In the genomic region with DNA sequence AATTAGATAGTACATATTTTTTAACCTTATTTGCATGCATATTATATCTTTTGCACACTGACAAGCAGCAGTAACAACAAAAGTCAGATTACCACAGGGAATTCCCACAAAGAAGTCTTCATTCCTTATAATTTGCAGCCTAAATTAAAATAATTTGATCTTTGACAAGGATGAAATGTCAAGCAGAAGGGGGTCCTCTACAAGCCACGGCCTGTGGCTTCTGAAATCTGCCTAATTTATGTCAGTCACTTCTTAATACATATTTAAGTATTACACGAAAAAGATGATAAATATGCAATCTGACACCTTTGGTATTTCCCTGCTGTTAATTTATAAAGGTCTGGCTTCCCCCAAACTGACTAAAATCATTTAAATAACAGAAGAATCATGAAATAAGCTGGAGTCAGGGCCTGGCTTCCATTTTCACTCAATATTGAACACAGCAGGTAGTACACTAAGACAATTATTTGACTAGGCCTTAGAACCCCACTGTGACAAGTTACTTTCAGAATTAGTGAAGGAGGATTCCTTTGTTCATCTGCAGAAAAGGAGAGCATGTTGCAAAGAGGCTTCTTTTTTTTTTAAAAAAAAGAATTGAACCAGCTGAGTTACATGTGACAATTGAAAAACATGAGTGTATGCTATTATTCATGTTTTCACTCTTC, we compare ENCODE assay signal across 20 cellular contexts.
A peak's percentile ranks its signal among the peaks of the same experiment; 100 is the strongest.
DNase-seq lines count a peak whose midpoint lies in the region; ATAC-seq, FAIRE-seq and TF ChIP-seq lines count a peak whose summit lies in the region.
"Had no signal": no experiment of that assay in that cellular context is flagged by ENCODE, and none has a peak within 500 bp of the region (broad histone marks: within the 10 kb centered on the region; RNA-seq: fewer than 3 reads in every experiment).

No MANE protein-coding gene starts in this region.

- no peaks in the 10 kb centered on the region for H3K9me3 Mint-ChIP-seq in stimulated activated effector memory CD8-positive, alpha-beta T cell treated with anti-CD3 and anti-CD28 coated beads, Interleukin-12 subunit alpha, Interleukin-12 subunit beta, amount 100 ng/mL, for 72 hours
- H3K9me3 Mint-ChIP-seq: activated CD8-positive, alpha-beta T cell treated with anti-CD3 and anti-CD28 coated beads for 36 hours had no signal

- no peak overlapping the region for H3K4me3 ChIP-seq in ectodermal cell (ENCODE audit: insufficient read depth, low read depth, low read length)
- H3K4me3 ChIP-seq in kidney (ENCODE audit: low read length in 2 of 2): no peak overlapping the region
- H3K4me3 ChIP-seq: BLaER1 treated with 17β-estradiol and CSF1 and Interleukin-3, amounts not matched to agents 10 nM and 100 nM; heart right ventricle had no signal

- peaks cover 18% of the 10 kb centered on the region for H3K4me1 ChIP-seq in ectodermal cell (ENCODE audit: control insufficient read depth, insufficient read depth, low read length)
- H3K4me1 ChIP-seq in kidney (ENCODE audit: control insufficient read depth in 1 of 2, insufficient read depth in 1 of 2, low read depth in 1 of 2, low read length in 2 of 2): no peaks in the 10 kb centered on the region

- no peaks in the 10 kb centered on the region for H3K9me3 ChIP-seq in ectodermal cell (ENCODE audit: control insufficient read depth, low read length)
- no peaks in the 10 kb centered on the region for H3K9me3 ChIP-seq in kidney (ENCODE audit: control insufficient read depth in 1 of 2, low read length in 2 of 2)
- H3K9me3 ChIP-seq: BLaER1 treated with 17β-estradiol and CSF1 and Interleukin-3, amounts not matched to agents 10 nM and 100 nM; heart right ventricle; SK-N-SH had no signal

- no peak overlapping the region for H3K27ac Mint-ChIP-seq in stimulated activated effector memory CD8-positive, alpha-beta T cell treated with anti-CD3 and anti-CD28 coated beads, Interleukin-12 subunit alpha, Interleukin-12 subunit beta, amount 100 ng/mL, for 72 hours
- H3K27ac Mint-ChIP-seq: activated CD8-positive, alpha-beta T cell treated with anti-CD3 and anti-CD28 coated beads for 36 hours had no signal

- peak; percentile 67 for ATAC-seq in stimulated activated effector memory CD8-positive, alpha-beta T cell treated with anti-CD3 and anti-CD28 coated beads, Interleukin-12 subunit alpha, Interleukin-12 subunit beta, amount 100 ng/mL, for 72 hours
- ATAC-seq: activated CD8-positive, alpha-beta T cell treated with anti-CD3 and anti-CD28 coated beads for 36 hours; heart right ventricle had no signal

- H3K27me3 ChIP-seq in ectodermal cell (ENCODE audit: control insufficient read depth, insufficient read depth, low read length, poor library complexity, severe bottlenecking): no peaks in the 10 kb centered on the region
- H3K27me3 ChIP-seq: BLaER1 treated with 17β-estradiol and CSF1 and Interleukin-3, amounts not matched to agents 10 nM and 100 nM; heart right ventricle had no signal

- no peak overlapping the region for H3K9ac ChIP-seq in kidney (ENCODE audit: low read length in 2 of 2)
- H3K9ac ChIP-seq: BLaER1 treated with 17β-estradiol and CSF1 and Interleukin-3, amounts not matched to agents 10 nM and 100 nM; SK-N-SH had no signal

- H3K4me3 Mint-ChIP-seq in stimulated activated effector memory CD8-positive, alpha-beta T cell treated with anti-CD3 and anti-CD28 coated beads, Interleukin-12 subunit alpha, Interleukin-12 subunit beta, amount 100 ng/mL, for 72 hours: no peak overlapping the region
- H3K4me3 Mint-ChIP-seq: activated CD8-positive, alpha-beta T cell treated with anti-CD3 and anti-CD28 coated beads for 36 hours had no signal

- H3K27ac ChIP-seq in ectodermal cell (ENCODE audit: insufficient read depth, low read depth, low read length, poor library complexity, severe bottlenecking): peak overlapping the region; percentile 79
- no peak overlapping the region for H3K27ac ChIP-seq in kidney (ENCODE audit: low read depth in 2 of 2, low read length in 2 of 2)
- H3K27ac ChIP-seq: BLaER1 treated with 17β-estradiol and CSF1 and Interleukin-3, amounts not matched to agents 10 nM and 100 nM; heart right ventricle had no signal

- TF ChIP-seq CTCF in kidney (IDR thresholded peaks at IDR 0.05; ENCODE audit: borderline replicate concordance, extremely low read depth, insufficient read depth): no peak

- no peaks in the 10 kb centered on the region for H3K36me3 Mint-ChIP-seq in stimulated activated effector memory CD8-positive, alpha-beta T cell treated with anti-CD3 and anti-CD28 coated beads, Interleukin-12 subunit alpha, Interleukin-12 subunit beta, amount 100 ng/mL, for 72 hours

- intact Hi-C loops in kidney (cut with DNase I): no loop called here

- H3K36me3 ChIP-seq in ectodermal cell (ENCODE audit: control insufficient read depth, insufficient read depth, low read length) (no peaks in the 10 kb centered on the region), kidney (ENCODE audit: control insufficient read depth in 1 of 2, insufficient read depth in 2 of 2, low read length in 2 of 2) (no peaks in the 10 kb centered on the region)
- H3K36me3 ChIP-seq: BLaER1 treated with 17β-estradiol and CSF1 and Interleukin-3, amounts not matched to agents 10 nM and 100 nM; heart right ventricle had no signal

- no peaks in the 10 kb centered on the region for H3K4me1 Mint-ChIP-seq in stimulated activated effector memory CD8-positive, alpha-beta T cell treated with anti-CD3 and anti-CD28 coated beads, Interleukin-12 subunit alpha, Interleukin-12 subunit beta, amount 100 ng/mL, for 72 hours

- WGBS in ectodermal cell, 2 experiments: 6% methylated on average over 2 of the region's 2 CpGs; no CpG with 5 or more reads in 1 of the 2 experiments

- no peak for FAIRE-seq in kidney (lab: Jason Lieb, UNC)
- FAIRE-seq: urothelium cell line had no signal

- DNase-seq in NCI-H345 (lab: John Stamatoyannopoulos, UW) (peak; percentile 9), NCI-H345 treated with DMSO at 0.1 percent for 48 hours (lab: John Stamatoyannopoulos, UW; ENCODE audit: unreplicated experiment) (no peak), NCI-H1930 (lab: John Stamatoyannopoulos, UW) (peak; percentile 57 to 59), iPS-NIHi11 (ENCODE audit: low spot score) (no peak), kidney (no peak), SKM-1 treated with dmso at 0.1 percent for 144 hours (lab: John Stamatoyannopoulos, UW; ENCODE audit: unreplicated experiment) (no peak)
- no peak for DNase-seq in stimulated activated effector memory CD8-positive, alpha-beta T cell treated with anti-CD3 and anti-CD28 coated beads, Interleukin-12 subunit alpha, Interleukin-12 subunit beta, amount 100 ng/mL, for 72 hours (ENCODE audit: low spot score in 2 of 2)
- DNase-seq: activated CD8-positive, alpha-beta T cell treated with anti-CD3 and anti-CD28 coated beads for 36 hours; activated naive CD4-positive, alpha-beta T cell treated with Interleukin-2 at 50 U/mL for 16 hours; amniotic stem cell; GDM1; heart right ventricle; KG1; MV-4-11; SK-N-SH; stimulated activated CD4-positive, alpha-beta T cell treated with anti-CD3 and anti-CD28 coated beads, Interleukin-12 subunit alpha, Interleukin-12 subunit beta, amount 100 ng/mL, for 4 hours; T1000 had no signal

Comparison
In these comparisons a context has a peak if more than half of its experiments do, and no peak if none do; other contexts are left out.
1. DNase-seq: peak in NCI-H345 (single experiment) and NCI-H1930 (2 of 2); none in NCI-H345 treated with DMSO at 0.1 percent for 48 hours (single experiment), stimulated activated effector memory CD8-positive, alpha-beta T cell treated with anti-CD3 and anti-CD28 coated beads, Interleukin-12 subunit alpha, Interleukin-12 subunit beta, amount 100 ng/mL, for 72 hours (0 of 2), iPS-NIHi11 (single experiment), kidney (single experiment) and SKM-1 treated with dmso at 0.1 percent for 144 hours (single experiment).